In the genomic region with DNA sequence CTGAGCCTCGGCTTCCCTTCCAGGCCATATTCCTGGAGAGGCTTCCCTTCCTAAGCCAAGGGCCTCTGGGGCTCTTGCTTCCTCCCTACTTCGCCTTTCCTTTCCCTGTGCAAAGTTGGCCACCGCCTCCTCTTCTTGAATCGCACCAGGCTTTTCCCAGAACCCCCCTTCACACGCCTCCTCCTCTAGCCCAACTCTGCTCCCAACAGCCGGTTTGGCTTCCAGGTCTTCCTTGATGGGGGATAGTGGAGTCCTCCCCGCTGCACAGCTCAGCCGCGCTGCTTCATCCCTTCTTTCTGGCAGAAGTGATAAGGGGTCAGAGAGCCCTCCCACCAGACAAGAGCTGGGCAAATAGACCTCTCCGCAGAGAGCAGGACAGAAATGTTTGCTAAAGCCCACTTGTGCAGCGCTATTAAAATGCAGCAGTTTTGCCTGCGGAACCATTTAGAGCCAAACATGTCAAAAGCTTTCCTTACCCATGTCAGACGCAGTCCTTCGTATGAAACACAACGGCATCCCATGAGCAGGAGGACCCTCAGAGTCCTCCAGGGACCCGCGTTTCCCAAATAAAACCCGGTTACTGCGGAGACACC, we compare ENCODE assay signal across 10 cellular contexts. TPM values are rescaled to one million over a fixed set of nuclear protein-coding genes. Genes with fewer than 3 reads are reported as not detected.
A peak's percentile ranks its signal among the peaks of the same experiment; 100 is the strongest.
DNase-seq lines count a peak whose midpoint lies in the region; ATAC-seq and TF ChIP-seq lines count a peak whose summit lies in the region.
"Had no signal": no experiment of that assay in that cellular context is flagged by ENCODE, and none has a peak within 500 bp of the region (broad histone marks: within the 10 kb centered on the region; RNA-seq: fewer than 3 reads in every experiment).

No MANE protein-coding gene starts in this region.

- no peak overlapping the region for H3K4ac ChIP-seq in mesenchymal stem cell (ENCODE audit: low read depth in 1 of 2, low read length in 2 of 2)

- H3K4me1 ChIP-seq in Caco-2 = no peaks in the 10 kb centered on the region
- peaks cover 22% of the 10 kb centered on the region for H3K4me1 ChIP-seq in NT2/D1 (ENCODE audit: insufficient read depth, insufficient read length)
- H3K4me1 ChIP-seq in neural progenitor cell = peaks cover 27% of the 10 kb centered on the region
- H3K4me1 ChIP-seq in mesenchymal stem cell (ENCODE audit: control insufficient read depth, insufficient read depth, low read depth, low read length) = peaks cover 18% of the 10 kb centered on the region

- H3K4me1 Mint-ChIP-seq in Caco-2 (ENCODE audit: low read depth, unreplicated experiment) (no peaks in the 10 kb centered on the region), neural progenitor cell (peaks cover 19% of the 10 kb centered on the region)

- H3K4me2 ChIP-seq in neural progenitor cell = peak overlapping the region; percentile 92
- H3K4me2 ChIP-seq in mesenchymal stem cell (ENCODE audit: low read length, poor library complexity, severe bottlenecking) = no peak overlapping the region

- DNase-seq in Caco-2 (no peak), NT2/D1 (ENCODE audit: low read depth, low spot score) (no peak), dorsolateral prefrontal cortex (peak in 5 of 10 donors; percentile 46 to 59 (median 54)), neural progenitor cell (ENCODE audit: low spot score) (peak; percentile 53), mesenchymal stem cell (no peak), AG08395 (ENCODE audit: low spot score) (no peak), mucosa of gallbladder (ENCODE audit: low spot score) (no peak)
- DNase-seq: NCI-H524 treated with DMSO at 0.1 percent for 48 hours had no signal

- CTCF ChIA-PET in Caco-2 (lab: Charles Lee) = no interaction called here

- BruUV-seq in Caco-2 (replicated peaks; lab: Mats Ljungman, UMichigan) = no TSS peak

- H2AFZ ChIP-seq in neural progenitor cell (replicated peaks) (peak overlapping the region; percentile 51), mesenchymal stem cell (ENCODE audit: low read depth, low read length) (no peak overlapping the region)

- H3K79me1 ChIP-seq in mesenchymal stem cell (replicated peaks; ENCODE audit: low read length, poor library complexity, severe bottlenecking) = no peaks in the 10 kb centered on the region

- H3K23ac ChIP-seq in mesenchymal stem cell (ENCODE audit: low read length in 2 of 2) = no peak overlapping the region

- no peaks in the 10 kb centered on the region for H3K9me3 ChIP-seq in Caco-2
- H3K9me3 ChIP-seq in NT2/D1 (ENCODE audit: insufficient read depth, low read length) = peaks cover 12% of the 10 kb centered on the region; the same call in 1 of the 2 replicates
- H3K9me3 ChIP-seq in neural progenitor cell (ENCODE audit: low read depth) = peaks cover 3% of the 10 kb centered on the region
- H3K9me3 ChIP-seq in mesenchymal stem cell (ENCODE audit: control insufficient read depth, low read length) = peaks cover 5% of the 10 kb centered on the region
- H3K9me3 ChIP-seq: ascending aorta had no signal

- H2BK120ac ChIP-seq in mesenchymal stem cell (ENCODE audit: low read depth, low read length) = no peak overlapping the region

- H4K20me1 ChIP-seq in neural progenitor cell (ENCODE audit: low read depth) = peaks cover 18% of the 10 kb centered on the region

- 13% methylated on average over 19 of the region's 19 CpGs for WGBS in mesenchymal stem cell

- H4K8ac ChIP-seq in mesenchymal stem cell (ENCODE audit: low read length) = no peak overlapping the region

- no peak overlapping the region for H2BK5ac ChIP-seq in mesenchymal stem cell (ENCODE audit: low read depth, low read length, poor library complexity, severe bottlenecking)

- no peak for ATAC-seq in HG03439 (IDR thresholded peaks at IDR 0.05; ENCODE audit: unreplicated experiment)

- no peaks in the 10 kb centered on the region for H3K27me3 ChIP-seq in Caco-2 (replicated peaks; ENCODE audit: control insufficient read depth, insufficient read depth, low read length)
- peaks cover 71% of the 10 kb centered on the region for H3K27me3 ChIP-seq in NT2/D1 (ENCODE audit: insufficient read depth, insufficient read length)
- H3K27me3 ChIP-seq in dorsolateral prefrontal cortex = peaks cover 0 to 20% (median 0%) of the 10 kb centered on the region in 45 donors
- peaks cover 91% of the 10 kb centered on the region for H3K27me3 ChIP-seq in neural progenitor cell
- H3K27me3 ChIP-seq in mesenchymal stem cell (ENCODE audit: control insufficient read depth in 1 of 2, insufficient read depth in 1 of 2, low read length in 2 of 2) = peaks cover 58 to 64% of the 10 kb centered on the region in 2 experiments

- POLR2A ChIA-PET in Caco-2 (lab: Charles Lee) = no interaction called here

- H3K14ac ChIP-seq in mesenchymal stem cell (ENCODE audit: low read length in 2 of 2) = no peak overlapping the region

- no peaks in the 10 kb centered on the region for H3K36me3 Mint-ChIP-seq in Caco-2 (ENCODE audit: insufficient read depth, unreplicated experiment)
- no peaks in the 10 kb centered on the region for H3K36me3 Mint-ChIP-seq in neural progenitor cell

- H2BK15ac ChIP-seq in mesenchymal stem cell (ENCODE audit: low read depth, poor library complexity, severe bottlenecking) = no peak overlapping the region

- TF ChIP-seq CTCF in Caco-2 (IDR thresholded peaks at IDR 0.05; ENCODE audit: insufficient read depth in 1 of 2, low read depth in 1 of 2, low read length in 1 of 2, severe bottlenecking in 1 of 2, unreplicated experiment in 1 of 2) (no peak), dorsolateral prefrontal cortex (IDR thresholded peaks at IDR 0.05 in 54 of 56, conservative IDR thresholded peaks at IDR 0.05 in 2 of 56; ENCODE audit: low read depth in 1 of 56, partially characterized antibody in 56 of 56) (no peak), neural progenitor cell (IDR thresholded peaks at IDR 0.05) (no peak)

- H3K18ac ChIP-seq in mesenchymal stem cell (ENCODE audit: low read depth in 1 of 2, low read length in 2 of 2) = no peak overlapping the region

- H3K9ac ChIP-seq in NT2/D1 (ENCODE audit: insufficient read length, low read depth) (peak overlapping the region; percentile 75), neural progenitor cell (no peak overlapping the region), mesenchymal stem cell (ENCODE audit: low read length) (no peak overlapping the region)

- H4K91ac ChIP-seq in mesenchymal stem cell (ENCODE audit: low read length) = no peak overlapping the region

- peaks cover 37% of the 10 kb centered on the region for H3F3A ChIP-seq in neural progenitor cell (ENCODE audit: low read depth)

- peak overlapping the region; percentile 51 for H3K4me3 Mint-ChIP-seq in Caco-2 (ENCODE audit: unreplicated experiment)
- H3K4me3 Mint-ChIP-seq in neural progenitor cell = peak overlapping the region; percentile 86

- intact Hi-C loops in Caco-2 (cut with micrococcal nuclease; ENCODE audit: unreplicated experiment) = no loop called here
- intact Hi-C loops in dorsolateral prefrontal cortex (cut with DNase I) = no loop called here

- H3K4me3 ChIP-seq in Caco-2 (ENCODE audit: low read depth, low read length) (no peak overlapping the region), NT2/D1 (ENCODE audit: insufficient read length, low read depth) (peak overlapping the region; percentile 33), dorsolateral prefrontal cortex (peak overlapping the region; percentile 41 to 84 (median 67)), neural progenitor cell (peak overlapping the region; percentile 62), mesenchymal stem cell (ENCODE audit: insufficient read depth in 1 of 2, low read depth in 1 of 2, low read length in 2 of 2) (peak overlapping the region in 1 of 2 experiments; percentile 53)

- H3K27ac ChIP-seq in dorsolateral prefrontal cortex = peak overlapping the region in 49 of 59 donors; percentile 4 to 89 (median 74)
- no peak overlapping the region for H3K27ac ChIP-seq in neural progenitor cell
- H3K27ac ChIP-seq in mesenchymal stem cell (ENCODE audit: low read length, poor library complexity, severe bottlenecking) = no peak overlapping the region
- H3K27ac ChIP-seq: ascending aorta had no signal

- H3K27me3 Mint-ChIP-seq in Caco-2 (ENCODE audit: insufficient read depth, unreplicated experiment) (peaks cover 6% of the 10 kb centered on the region), neural progenitor cell (ENCODE audit: insufficient read depth, low read depth) (peaks cover 43% of the 10 kb centered on the region)

- no peaks in the 10 kb centered on the region for H3K79me2 ChIP-seq in neural progenitor cell (ENCODE audit: low read depth)

- H2BK12ac ChIP-seq in mesenchymal stem cell (ENCODE audit: low read length in 2 of 2) = no peak overlapping the region

- H2AK5ac ChIP-seq in mesenchymal stem cell (ENCODE audit: low read length, severe bottlenecking) = no peak overlapping the region

- H3K9me3 Mint-ChIP-seq in Caco-2 (ENCODE audit: unreplicated experiment) (no peaks in the 10 kb centered on the region), neural progenitor cell (no peaks in the 10 kb centered on the region)

- H3K36me3 ChIP-seq in Caco-2 (ENCODE audit: control insufficient read depth, insufficient read depth, low read length) (no peaks in the 10 kb centered on the region), NT2/D1 (ENCODE audit: insufficient read depth, insufficient read length, low read length) (no peaks in the 10 kb centered on the region), neural progenitor cell (no peaks in the 10 kb centered on the region), mesenchymal stem cell (ENCODE audit: control insufficient read depth in 1 of 2, insufficient read depth in 2 of 2, low read depth in 1 of 2, low read length in 2 of 2) (no peaks in the 10 kb centered on the region)
- H3K36me3 ChIP-seq: ascending aorta had no signal

- H3K27ac Mint-ChIP-seq in Caco-2 (ENCODE audit: unreplicated experiment) (no peak overlapping the region), neural progenitor cell (no peak overlapping the region)

RNA-seq across cellular contexts. Expression of a gene that starts 56.5 kb away (rescaled TPM):
- total RNA-seq in Caco-2 (2022) (4.3 and 4.8 TPM in 2 replicates), dorsolateral prefrontal cortex (10 to 100 TPM in 119 of 120 experiments, 1 to 10 TPM in 1; 9.4 to 82.0 (median 34.1) TPM), neural progenitor cell (ENCODE audit: low replicate concordance) (2.6 TPM in 1 of 2 replicates, not detected in the other), mucosa of gallbladder (7.7 TPM)
- 0.95 TPM for polyA plus RNA-seq in mesenchymal stem cell (2013, experiment 1 of 2)
- 0.90 TPM for polyA plus RNA-seq in mesenchymal stem cell (2013, experiment 2 of 2)
- total RNA-seq: ascending aorta had no signal

Comparison
In these comparisons a context has a peak if more than half of its experiments do, and no peak if none do; other contexts are left out.
1. H3K27ac ChIP-seq: peak in dorsolateral prefrontal cortex (49 of 59); none in neural progenitor cell (single experiment) and mesenchymal stem cell (single experiment).